In the genomic region with DNA sequence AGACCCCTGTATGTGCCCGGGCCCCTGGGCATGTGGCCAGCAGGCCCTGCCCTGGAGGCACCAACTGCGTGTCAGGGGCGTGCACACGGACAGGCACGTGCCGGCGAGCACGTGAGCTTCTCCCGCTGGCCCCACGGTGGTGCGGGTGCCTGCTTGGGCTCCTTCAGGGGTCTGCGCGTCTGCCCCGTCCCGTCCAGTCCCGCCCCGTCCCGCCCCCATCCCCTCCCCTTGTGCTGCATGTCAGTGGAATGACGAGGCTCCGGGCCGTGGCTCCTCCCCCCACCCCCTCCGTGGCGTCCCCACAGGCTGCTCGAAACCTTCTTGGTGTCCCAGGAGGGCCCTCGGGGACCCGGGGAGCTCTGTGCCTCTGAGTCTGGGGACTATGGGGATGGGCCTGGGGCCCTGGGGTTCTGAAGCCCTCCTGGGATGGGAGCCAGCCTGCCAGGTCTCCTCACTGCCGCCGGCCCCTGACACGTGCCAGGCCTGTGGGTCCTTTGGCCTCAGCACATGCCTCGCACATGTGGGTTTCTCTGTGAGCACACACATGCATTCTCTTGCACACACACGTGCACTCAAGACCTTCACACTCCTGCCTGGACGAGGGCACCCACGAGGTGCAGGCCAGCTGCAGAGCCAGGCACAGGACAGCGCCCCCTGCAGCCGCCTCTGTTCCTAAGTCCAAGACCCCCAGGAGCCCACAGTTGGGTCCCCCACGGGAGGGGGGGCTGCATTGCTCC, we compare ENCODE assay signal across 9 cellular contexts. TPM values are rescaled to one million over a fixed set of nuclear protein-coding genes. Genes with fewer than 3 reads are reported as not detected.
DNase-seq lines count a peak whose midpoint lies in the region; TF ChIP-seq lines count a peak whose summit lies in the region.
"Had no signal": no experiment of that assay in that cellular context is flagged by ENCODE, and none has a peak within 500 bp of the region (broad histone marks: within the 10 kb centered on the region; RNA-seq: fewer than 3 reads in every experiment).

No MANE protein-coding gene starts in this region.

- H3K27ac ChIP-seq in OCI-LY7 (ENCODE audit: low read depth, low read length, poor library complexity, severe bottlenecking) (no peak overlapping the region), spleen (no peak overlapping the region)
- H3K27ac ChIP-seq: VCaP had no signal

- H3K4me3 ChIP-seq in OCI-LY7 (ENCODE audit: low read depth, low read length, poor library complexity, severe bottlenecking) (no peak overlapping the region), epithelial cell of esophagus (ENCODE audit: low read length) (no peak overlapping the region), spleen (no peak overlapping the region)

- H2AFZ ChIP-seq in OCI-LY7 (ENCODE audit: low read length) = no peak overlapping the region

- POLR2A ChIA-PET in OCI-LY7 (lab: Charles Lee) = interaction anchor here (0.7 kb wide), 1 partner anchor 61 kb away, joined by 3 read pairs; no protein-coding TSS in a partner anchor

- intact Hi-C loops in OCI-LY7 (cut with micrococcal nuclease; ENCODE audit: unreplicated experiment) (no loop called here), spleen (cut with DNase I; ENCODE audit: low total_unique reads) (no loop called here)

- no peaks in the 10 kb centered on the region for H3K4me1 ChIP-seq in OCI-LY7 (ENCODE audit: insufficient read depth, low read length, poor library complexity, severe bottlenecking)
- H3K4me1 ChIP-seq in spleen = peaks cover 3 to 35% (median 22%) of the 10 kb centered on the region in 6 donors

- no peaks in the 10 kb centered on the region for H3K79me2 ChIP-seq in OCI-LY7 (ENCODE audit: insufficient read depth, low read depth, low read length)

- H3K36me3 ChIP-seq in OCI-LY7 (ENCODE audit: insufficient read depth, low read length) (no peaks in the 10 kb centered on the region), spleen (peaks cover 0 to 81% (median 48%) of the 10 kb centered on the region in 6 donors)

- no peaks in the 10 kb centered on the region for H4K20me1 ChIP-seq in OCI-LY7 (ENCODE audit: insufficient read depth, low read length)

- CTCF ChIA-PET in OCI-LY7 (lab: Charles Lee; ENCODE audit: unreplicated experiment) = no interaction called here

- H3K9me3 ChIP-seq in OCI-LY7 (ENCODE audit: low read length) (no peaks in the 10 kb centered on the region), spleen (no peaks in the 10 kb centered on the region)

- WGBS in spleen, 5 donors = 75 to 90% (median 88%) methylated on average over 15 to 36 of the region's 36 CpGs

- TF ChIP-seq POLR2A in spleen (IDR thresholded peaks at IDR 0.05) = no peak

- H3K4me2 ChIP-seq in OCI-LY7 (ENCODE audit: low read length) = no peak overlapping the region

- TF ChIP-seq CTCF in GM12872 (IDR thresholded peaks at IDR 0.05; ENCODE audit: insufficient read depth, low read depth, low read length) (peak; percentile 38; the same call in 2 of the 3 replicates), OCI-LY7 (conservative IDR thresholded peaks at IDR 0.05; ENCODE audit: low read length) (peak; percentile 71), epithelial cell of esophagus (IDR thresholded peaks at IDR 0.05; ENCODE audit: insufficient read depth, low read depth, low read length, missing control alignments) (peak; percentile 28), spleen (IDR thresholded peaks at IDR 0.05 in 8 of 11, conservative IDR thresholded peaks at IDR 0.05 in 3 of 11) (peak in 1 of 11 experiments; percentile 24)

- H3K9me2 ChIP-seq in OCI-LY7 (ENCODE audit: insufficient read depth, low read length) = no peaks in the 10 kb centered on the region

- DNase-seq in OCI-LY7 (ENCODE audit: low spot score) (no peak), epithelial cell of esophagus (ENCODE audit: low read depth) (no peak), spleen (peak; percentile 63), NCI-H446 treated with DMSO at 0.1 percent for 48 hours (lab: John Stamatoyannopoulos, UW) (no peak), foreskin melanocyte (no peak)
- no peak for DNase-seq in central memory CD4-positive, alpha-beta T cell
- DNase-seq: islet precursor cell had no signal

- no peaks in the 10 kb centered on the region for H3K27me3 ChIP-seq in spleen (replicated peaks in 1 of 7)

- BruUV-seq in OCI-LY7 (replicated peaks; lab: Mats Ljungman, UMichigan) = no TSS peak

RNA-seq across cellular contexts. Expression of a gene that starts 27.5 kb away (rescaled TPM):
- 1.4 and 1.7 TPM in 2 replicates for total RNA-seq in OCI-LY7 (2014; rRNA removed; shearing (Covaris generic))
- total RNA-seq in OCI-LY7 (2022) = 2.7 and 2.9 TPM in 2 replicates
- total RNA-seq in spleen = 1 to 10 TPM in 6 of 7 donors, under 1 TPM in 1; 0.97 to 3.4 (median 1.9) TPM
- polyA plus RNA-seq in spleen = 1 to 10 TPM in 1 of 3 donors, under 1 TPM in 2; 0.20 to 1.6 (median 0.57) TPM

RNA-seq across cellular contexts. Expression of a gene that starts 28.7 kb away (rescaled TPM):
- 17.9 and 23.8 TPM in 2 replicates for total RNA-seq in OCI-LY7 (2014; rRNA removed; shearing (Covaris generic))
- total RNA-seq in OCI-LY7 (2022) = 54.8 and 63.6 TPM in 2 replicates
- 100 to 1,000 TPM in 2 of 7 donors, 10 to 100 TPM in 5; 62.6 to 158 (median 86.0) TPM for total RNA-seq in spleen
- 10 to 100 TPM; 11.9 to 33.0 (median 13.1) TPM for polyA plus RNA-seq in spleen
